11 cellular contexts compared by ENCODE assay signal in the genomic region with DNA sequence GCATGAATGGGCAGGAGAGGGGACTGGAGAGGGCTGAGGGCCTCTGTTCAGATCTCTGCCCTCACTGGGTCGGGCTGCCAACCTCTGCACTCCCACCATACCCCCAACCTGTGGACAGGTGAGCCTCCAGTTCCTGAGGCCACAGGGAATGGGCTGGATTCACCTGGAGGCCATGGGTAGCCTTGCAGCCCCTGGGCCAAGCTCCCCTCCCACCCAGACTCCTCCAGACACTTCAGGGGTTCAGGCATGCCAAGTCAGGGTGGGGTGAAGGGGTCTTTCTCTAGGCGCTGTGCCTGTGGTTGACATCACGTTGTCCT.
DNase-seq lines count a peak whose midpoint lies in the region; ATAC-seq and TF ChIP-seq lines count a peak whose summit lies in the region.
"Had no signal": no experiment of that assay in that cellular context is flagged by ENCODE, and none has a peak within 500 bp of the region (broad histone marks: within the 10 kb centered on the region; RNA-seq: fewer than 3 reads in every experiment).

No MANE protein-coding gene starts in this region.

- TF ChIP-seq CTCF in heart right ventricle (IDR thresholded peaks at IDR 0.05), result no peak
- no peak for TF ChIP-seq CTCF in nephron (IDR thresholded peaks at IDR 0.05; ENCODE audit: unreplicated experiment in 3 of 3)
- no peak for TF ChIP-seq CTCF in uterus (IDR thresholded peaks at IDR 0.05)

- no peaks in the 10 kb centered on the region for H3K27me3 Mint-ChIP-seq in nephron (ENCODE audit: low read depth)

- no peaks in the 10 kb centered on the region for H3K27me3 ChIP-seq in heart right ventricle
- H3K27me3 ChIP-seq in duodenal mucosa (ENCODE audit: control insufficient read depth in 1 of 2, insufficient read depth in 2 of 2, low read length in 2 of 2), result no peaks in the 10 kb centered on the region
- H3K27me3 ChIP-seq in uterus, result no peaks in the 10 kb centered on the region

- H3K36me3 ChIP-seq in heart right ventricle, result peaks cover 0 to 8% (median 0%) of the 10 kb centered on the region in 9 donors
- H3K36me3 ChIP-seq in duodenal mucosa (ENCODE audit: control insufficient read depth in 1 of 2, insufficient read depth in 2 of 2, low read length in 2 of 2), result peaks cover 0 to 5% of the 10 kb centered on the region in 2 donors
- H3K36me3 ChIP-seq in uterus, result no peaks in the 10 kb centered on the region

- H3K4me3 Mint-ChIP-seq in nephron, result no peak overlapping the region
- H3K4me3 Mint-ChIP-seq: H9 had no signal

- intact Hi-C loops in heart right ventricle (cut with DNase I), result loop anchor here in 2 of 10 donors (2.0 to 5.0 kb wide), 3 partner anchors 33 to 79 kb away; no protein-coding TSS in a partner anchor
- intact Hi-C loops in left ventricle myocardium superior (cut with micrococcal nuclease), result loop anchor here (10.0 kb wide), 1 partner anchor 75 kb away; no protein-coding TSS in a partner anchor
- intact Hi-C loops in uterus (cut with DNase I; ENCODE audit: low total_unique reads), result no loop called here

- H3K27ac Mint-ChIP-seq in nephron, result peak overlapping the region; percentile 32 to 79 (median 70)

- no peak for TF ChIP-seq POLR2A in uterus (IDR thresholded peaks at IDR 0.05)

- 50 to 70% methylated on average over 3 of the region's 3 CpGs for WGBS in heart right ventricle, 2 donors

- ATAC-seq in heart right ventricle (no peak), left ventricle myocardium superior (no peak), GM21526 (IDR thresholded peaks at IDR 0.05; ENCODE audit: low FRiP score, unreplicated experiment) (no peak)

- H3K4me1 ChIP-seq in heart right ventricle (peaks cover 87 to 100% (median 100%) of the 10 kb centered on the region in 9 donors), duodenal mucosa (ENCODE audit: control insufficient read depth in 1 of 2, insufficient read depth in 2 of 2, low read length in 2 of 2) (peaks cover 62 to 66% of the 10 kb centered on the region in 2 donors), uterus (peaks cover 23 to 73% of the 10 kb centered on the region in 2 donors)

- H3K27ac ChIP-seq in heart right ventricle (peak overlapping the region; percentile 88 to 98 (median 93)), duodenal mucosa (ENCODE audit: low read depth, low read length) (peak overlapping the region; percentile 81), uterus (peak overlapping the region; percentile 93 to 94)

- peaks cover 12% of the 10 kb centered on the region for H3K36me3 Mint-ChIP-seq in nephron (ENCODE audit: low read depth)
- H3K36me3 Mint-ChIP-seq: activated naive CD4-positive, alpha-beta T cell treated with anti-CD3 and anti-CD28 coated beads, Interleukin-2, amount 50 U/mL, for 72 hours had no signal

- peaks cover 64% of the 10 kb centered on the region for H3K4me1 Mint-ChIP-seq in nephron

- H3K9me3 Mint-ChIP-seq in nephron, result no peaks in the 10 kb centered on the region
- H3K9me3 Mint-ChIP-seq: activated naive CD4-positive, alpha-beta T cell treated with anti-CD3 and anti-CD28 coated beads, Interleukin-2, amount 50 U/mL, for 72 hours; H9 had no signal

- H3K4me3 ChIP-seq in heart right ventricle (peak overlapping the region in 3 of 10 donors; percentile 2 to 12 (median 5)), duodenal mucosa (ENCODE audit: low read depth in 1 of 2, low read length in 2 of 2) (peak overlapping the region in 1 of 2 donors; percentile 17), uterus (no peak overlapping the region)

- DNase-seq in heart right ventricle, result no peak
- DNase-seq in left ventricle myocardium superior, result no peak
- DNase-seq in uterus, result no peak
- DNase-seq in DMS53 treated with DMSO at 0.1 percent for 48 hours (lab: John Stamatoyannopoulos, UW; ENCODE audit: unreplicated experiment), result no peak
- no peak for DNase-seq in amygdala (lab: John Stamatoyannopoulos, UW)
- DNase-seq: retina had no signal

- H3K9ac ChIP-seq in duodenal mucosa (ENCODE audit: low read depth in 1 of 2, low read length in 2 of 2), result peak overlapping the region in 1 of 2 donors; percentile 37

- H3K9me3 ChIP-seq in heart right ventricle (no peaks in the 10 kb centered on the region), duodenal mucosa (ENCODE audit: control insufficient read depth in 1 of 2, low read length in 2 of 2) (no peaks in the 10 kb centered on the region), uterus (no peaks in the 10 kb centered on the region)
